In genomic region chr6:36493859-36494258, GRCh38 we compare ENCODE assay signal across 1 cellular context.
TF ChIP-seq lines count a peak whose summit lies in the region.

No MANE protein-coding gene starts in this region.

TF ChIP-seq in WTC11, 78 proteins besides CTCF, POLR2A, EP300 and RAD21 (continued from another document):
- TF ChIP-seq ARID4B (CRISPR knock-in tag; IDR thresholded peaks at IDR 0.05; ENCODE audit: borderline replicate concordance) (no peak), HMGXB4 (CRISPR knock-in tag; IDR thresholded peaks at IDR 0.05) (no peak), IRF2 (CRISPR knock-in tag; IDR thresholded peaks at IDR 0.05; ENCODE audit: borderline replicate concordance, low read depth) (no peak), OVOL2 (CRISPR knock-in tag; IDR thresholded peaks at IDR 0.05; ENCODE audit: borderline replicate concordance) (no peak), CBFB (CRISPR knock-in tag; IDR thresholded peaks at IDR 0.05; ENCODE audit: low read depth) (no peak)
- TF ChIP-seq, protein P1, sequence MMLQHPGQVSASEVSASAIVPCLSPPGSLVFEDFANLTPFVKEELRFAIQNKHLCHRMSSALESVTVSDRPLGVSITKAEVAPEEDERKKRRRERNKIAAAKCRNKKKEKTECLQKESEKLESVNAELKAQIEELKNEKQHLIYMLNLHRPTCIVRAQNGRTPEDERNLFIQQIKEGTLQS (CRISPR knock-in tag; conservative IDR thresholded peaks at IDR 0.05), result no peak
